Comparison of ENCODE assay signal across 8 cellular contexts in genomic region chr10:68955414-68955785, GRCh38. TPM values are rescaled to one million over a fixed set of nuclear protein-coding genes. Genes with fewer than 3 reads are reported as not detected.
DNase-seq lines count a peak whose midpoint lies in the region; ATAC-seq, FAIRE-seq and TF ChIP-seq lines count a peak whose summit lies in the region.

No MANE protein-coding gene starts in this region.

- DNase-seq in SKM-1 treated with dmso at 0.1 percent for 144 hours (lab: John Stamatoyannopoulos, UW; ENCODE audit: unreplicated experiment), result peak; percentile 77
- DNase-seq in SKM-1 (lab: John Stamatoyannopoulos, UW; ENCODE audit: unreplicated experiment), result no peak
- peak in 6 of 34 experiments; percentile 4 to 15 (median 11) for DNase-seq in T-cell
- no peak for DNase-seq in epithelial cell of prostate (ENCODE audit: low read depth, low spot score)
- peak in 1 of 6 donors; percentile 18 for DNase-seq in pancreas
- DNase-seq in NCI-H526 treated with DMSO at 0.1 percent for 48 hours (lab: John Stamatoyannopoulos, UW), result no peak
- DNase-seq in amniotic stem cell (lab: John Stamatoyannopoulos, UW), result no peak

- ATAC-seq in HG02885 (IDR thresholded peaks at IDR 0.05; ENCODE audit: poor library complexity, unreplicated experiment) (peak; percentile 15), T-cell (replicated peaks in 1 of 4) (peak; percentile 7 to 28 (median 12)), pancreas (peak in 3 of 4 donors; percentile 1 to 4 (median 2))

- POLR2A ChIA-PET in T-cell (lab: Charles Lee), result interaction anchor here (0.6 to 2.0 kb wide), 9 partner anchors 14 to 235 kb away, joined by 3 to 9 read pairs (median 4); partner anchors contain the start of gene CCAR1 (in 1 of the 2)

- no peak for FAIRE-seq in pancreas (lab: Jason Lieb, UNC)

- H3K27ac ChIP-seq in epithelial cell of prostate (peak overlapping the region; percentile 91), pancreas (peak overlapping the region; percentile 74 to 90 (median 84))

- no peaks in the 10 kb centered on the region for H3K27me3 ChIP-seq in pancreas

- peak overlapping the region; percentile 95 to 99 for H3K27ac Mint-ChIP-seq in T-cell

- 4 to 7% methylated on average over 12 of the region's 12 CpGs for whole genome bisulfite sequencing in pancreas, 2 donors

- peaks cover 6% of the 10 kb centered on the region for H3K36me3 Mint-ChIP-seq in T-cell

- CTCF ChIA-PET in T-cell (lab: Charles Lee), result interaction anchor here (0.6 to 1.6 kb wide), 11 partner anchors 17 to 458 kb away, joined by 3 to 10 read pairs (median 4); partner anchors contain the start of gene KIFBP (in 1 of the 2)

- H3K9me3 Mint-ChIP-seq in T-cell, result no peaks in the 10 kb centered on the region

- intact Hi-C loops in pancreas (cut with DNase I), result no loop called here

- no peak for TF ChIP-seq CTCF in pancreas (IDR thresholded peaks at IDR 0.05)

- peak overlapping the region; percentile 95 to 99 (median 97) for H3K4me3 Mint-ChIP-seq in T-cell

- H3K4me3 ChIP-seq in pancreas, result peak overlapping the region; percentile 85 to 98 (median 90)

- H3K4me1 Mint-ChIP-seq in T-cell, result peaks cover 28 to 37% (median 36%) of the 10 kb centered on the region in 3 donors

- H3K9me3 ChIP-seq in pancreas, result no peaks in the 10 kb centered on the region

- no peaks in the 10 kb centered on the region for H3K27me3 Mint-ChIP-seq in T-cell

- peaks cover 0 to 10% (median 0%) of the 10 kb centered on the region in 3 donors for H3K36me3 ChIP-seq in pancreas

- H3K4me1 ChIP-seq in pancreas, result peaks cover 0 to 14% (median 5%) of the 10 kb centered on the region in 3 donors

RNA-seq across cellular contexts. Expression of gene DDX21, which starts 0.6 kb away (rescaled TPM):
- total RNA-seq in T-cell (10 to 100 TPM; 53.7 to 86.0 (median 60.7) TPM), pancreas (10 to 100 TPM; 20.4 to 43.3 (median 29.5) TPM)
- 10 to 100 TPM; 11.1 to 16.2 TPM for polyA plus RNA-seq in pancreas

RNA-seq across cellular contexts. Expression of gene KIFBP, which starts 33.2 kb away (rescaled TPM):
- total RNA-seq in T-cell, result 10 to 100 TPM in 3 of 5 donors, 1 to 10 TPM in 2; 5.9 to 15.2 (median 13.2) TPM
- total RNA-seq in pancreas, result 10 to 100 TPM in 1 of 6 donors, 1 to 10 TPM in 5; 5.5 to 10.9 (median 6.5) TPM
- 10 to 100 TPM in 1 of 2 donors, 1 to 10 TPM in 1; 6.7 to 16.4 TPM for polyA plus RNA-seq in pancreas

RNA-seq across cellular contexts. Expression of gene DDX50, which starts 54.3 kb away (rescaled TPM):
- total RNA-seq in T-cell (10 to 100 TPM; 31.0 to 42.3 (median 40.8) TPM), pancreas (10 to 100 TPM; 14.3 to 27.9 (median 18.8) TPM)
- polyA plus RNA-seq in pancreas, result 10 to 100 TPM in 1 of 2 donors, 1 to 10 TPM in 1; 9.1 to 18.2 TPM
